8 cellular contexts compared by ENCODE assay signal in genomic region chr11:59106363-59107336, GRCh38. TPM values are rescaled to one million over a fixed set of nuclear protein-coding genes. Genes with fewer than 3 reads are reported as not detected.
DNase-seq lines count a peak whose midpoint lies in the region; ATAC-seq and TF ChIP-seq lines count a peak whose summit lies in the region.

Gene FAM111B, plus strand, starts transcription at chr11:59107237. Its CDS starts 2,389 bp downstream, at chr11:59109626.

- H3K9me3 ChIP-seq in CD8-positive, alpha-beta memory T cell (ENCODE audit: low read length), result no peaks in the 10 kb centered on the region

- DNase-seq in CD8-positive, alpha-beta memory T cell, result peak; percentile 20 to 71 (median 38)
- DNase-seq in NCI-H82 (lab: John Stamatoyannopoulos, UW) (peak; percentile 95), epidermal melanocyte (ENCODE audit: insufficient read length, low spot score) (peak; percentile 76), mesothelial cell of epicardium (ENCODE audit: low spot score in 2 of 2, unreplicated experiment in 2 of 2) (peak; percentile 53 to 77)
- peak; percentile 89 for DNase-seq in activated CD8-positive, alpha-beta memory T cell treated with anti-CD3 and anti-CD28 coated beads, Interleukin-2, amount 10 ng/mL, durations not matched to agents 7 days and 5 days
- DNase-seq in stimulated activated CD8-positive, alpha-beta memory T cell treated with anti-CD3 and anti-CD28 coated beads, Interleukin-4, amount 100 ng/mL, for 48 hours, result peak; percentile 77

- H3K4me1 Mint-ChIP-seq in CD8-positive, alpha-beta memory T cell, result peaks cover 31 to 45% (median 41%) of the 10 kb centered on the region in 3 donors
- peaks cover 66% of the 10 kb centered on the region for H3K4me1 Mint-ChIP-seq in activated CD8-positive, alpha-beta memory T cell treated with anti-CD3 and anti-CD28 coated beads, Interleukin-2, amount 10 ng/mL, durations not matched to agents 7 days and 5 days
- peaks cover 21% of the 10 kb centered on the region for H3K4me1 Mint-ChIP-seq in mesothelial cell of epicardium

- no peak for TF ChIP-seq CTCF in mesothelial cell of epicardium (IDR thresholded peaks at IDR 0.05; ENCODE audit: unreplicated experiment)

- H3K36me3 Mint-ChIP-seq in CD8-positive, alpha-beta memory T cell, result no peaks in the 10 kb centered on the region
- peaks cover 32% of the 10 kb centered on the region for H3K36me3 Mint-ChIP-seq in activated CD8-positive, alpha-beta memory T cell treated with anti-CD3 and anti-CD28 coated beads, Interleukin-2, amount 10 ng/mL, durations not matched to agents 7 days and 5 days
- no peaks in the 10 kb centered on the region for H3K36me3 Mint-ChIP-seq in mesothelial cell of epicardium

- POLR2A ChIA-PET in CD8-positive, alpha-beta memory T cell (lab: Charles Lee), result no interaction called here

- peaks cover 18% of the 10 kb centered on the region for H3K4me1 ChIP-seq in CD8-positive, alpha-beta memory T cell (ENCODE audit: insufficient read depth, low read length)

- CTCF ChIA-PET in CD8-positive, alpha-beta memory T cell (lab: Charles Lee), result interaction anchor here (1.1 to 1.9 kb wide), 5 partner anchors 10 to 51 kb away, joined by 4 to 8 read pairs (median 8); no protein-coding TSS in a partner anchor
- CTCF ChIA-PET in activated CD8-positive, alpha-beta memory T cell treated with anti-CD3 and anti-CD28 coated beads, Interleukin-2, amount 10 ng/mL, durations not matched to agents 7 days and 5 days (lab: Charles Lee), result interaction anchor here (1.0 to 4.8 kb wide), 11 partner anchors 7 to 65 kb away, joined by 3 to 42 read pairs (median 8); partner anchors contain the start of genes DTX4 and FAM111A

- H3K27me3 ChIP-seq in CD8-positive, alpha-beta memory T cell (ENCODE audit: insufficient read depth, low read length, poor library complexity, severe bottlenecking), result no peaks in the 10 kb centered on the region

- H3K4me3 ChIP-seq in CD8-positive, alpha-beta memory T cell (ENCODE audit: low read length), result peak within 1 kb of the TSS; percentile 63

- H3K36me3 ChIP-seq in CD8-positive, alpha-beta memory T cell (ENCODE audit: insufficient read depth, low read length), result no peaks in the 10 kb centered on the region

- peak within 1 kb of the TSS in 6 of 8 donors; percentile 43 to 91 (median 69) for H3K27ac Mint-ChIP-seq in CD8-positive, alpha-beta memory T cell
- peak within 1 kb of the TSS; percentile 80 for H3K27ac Mint-ChIP-seq in activated CD8-positive, alpha-beta memory T cell treated with anti-CD3 and anti-CD28 coated beads, Interleukin-2, amount 10 ng/mL, durations not matched to agents 7 days and 5 days
- H3K27ac Mint-ChIP-seq in mesothelial cell of epicardium, result no peak within 1 kb of the TSS

- no peak within 1 kb of the TSS for H3K27ac ChIP-seq in CD8-positive, alpha-beta memory T cell (ENCODE audit: low read depth, low read length)

- H3K4me3 Mint-ChIP-seq in CD8-positive, alpha-beta memory T cell, result peak within 1 kb of the TSS; percentile 78 to 94 (median 88)
- peak within 1 kb of the TSS; percentile 81 for H3K4me3 Mint-ChIP-seq in activated CD8-positive, alpha-beta memory T cell treated with anti-CD3 and anti-CD28 coated beads, Interleukin-2, amount 10 ng/mL, durations not matched to agents 7 days and 5 days
- peak within 1 kb of the TSS; percentile 76 for H3K4me3 Mint-ChIP-seq in mesothelial cell of epicardium

- no peaks in the 10 kb centered on the region for H3K9me3 Mint-ChIP-seq in CD8-positive, alpha-beta memory T cell
- no peaks in the 10 kb centered on the region for H3K9me3 Mint-ChIP-seq in activated CD8-positive, alpha-beta memory T cell treated with anti-CD3 and anti-CD28 coated beads, Interleukin-2, amount 10 ng/mL, durations not matched to agents 7 days and 5 days (ENCODE audit: low read depth)
- H3K9me3 Mint-ChIP-seq in mesothelial cell of epicardium, result no peaks in the 10 kb centered on the region

- ATAC-seq in GM19452 (IDR thresholded peaks at IDR 0.05; ENCODE audit: unreplicated experiment) (peak; percentile 63), HG03565 (IDR thresholded peaks at IDR 0.05; ENCODE audit: unreplicated experiment) (peak; percentile 73)
- peak; percentile 93 for ATAC-seq in activated CD8-positive, alpha-beta memory T cell treated with anti-CD3 and anti-CD28 coated beads, Interleukin-2, amount 10 ng/mL, durations not matched to agents 7 days and 5 days

- peaks cover 13 to 16% of the 10 kb centered on the region in 2 donors for H3K27me3 Mint-ChIP-seq in CD8-positive, alpha-beta memory T cell
- H3K27me3 Mint-ChIP-seq in activated CD8-positive, alpha-beta memory T cell treated with anti-CD3 and anti-CD28 coated beads, Interleukin-2, amount 10 ng/mL, durations not matched to agents 7 days and 5 days, result peaks cover 6% of the 10 kb centered on the region
- peaks cover 52% of the 10 kb centered on the region for H3K27me3 Mint-ChIP-seq in mesothelial cell of epicardium (ENCODE audit: low read depth)

RNA-seq across cellular contexts. Expression of gene FAM111B, which starts in this region (rescaled TPM):
- total RNA-seq in CD8-positive, alpha-beta memory T cell, result 10 to 100 TPM; 40.9 to 46.5 TPM
- 0.12 TPM for polyA plus RNA-seq in CD8-positive, alpha-beta memory T cell
- total RNA-seq in activated CD8-positive, alpha-beta memory T cell treated with anti-CD3 and anti-CD28 coated beads, Interleukin-2, amount 10 ng/mL, durations not matched to agents 7 days and 5 days, result 10 to 100 TPM; 42.7 to 46.5 TPM
- 6.2 to 6.9 TPM (median 6.8 TPM) in 3 replicates for total RNA-seq in mesothelial cell of epicardium

Comparison
In these comparisons a context has a peak if more than half of its experiments do, and no peak if none do; other contexts are left out.
1. DNase-seq: peak in every context shown above with its lines; median percentile 95 in NCI-H82; 89 in activated CD8-positive, alpha-beta memory T cell treated with anti-CD3 and anti-CD28 coated beads, Interleukin-2, amount 10 ng/mL, durations not matched to agents 7 days and 5 days; 77 in stimulated activated CD8-positive, alpha-beta memory T cell treated with anti-CD3 and anti-CD28 coated beads, Interleukin-4, amount 100 ng/mL, for 48 hours; 76 in epidermal melanocyte; 65 in mesothelial cell of epicardium; 38 in CD8-positive, alpha-beta memory T cell.